ENCODE assay signal across 11 cellular contexts in the genomic region with DNA sequence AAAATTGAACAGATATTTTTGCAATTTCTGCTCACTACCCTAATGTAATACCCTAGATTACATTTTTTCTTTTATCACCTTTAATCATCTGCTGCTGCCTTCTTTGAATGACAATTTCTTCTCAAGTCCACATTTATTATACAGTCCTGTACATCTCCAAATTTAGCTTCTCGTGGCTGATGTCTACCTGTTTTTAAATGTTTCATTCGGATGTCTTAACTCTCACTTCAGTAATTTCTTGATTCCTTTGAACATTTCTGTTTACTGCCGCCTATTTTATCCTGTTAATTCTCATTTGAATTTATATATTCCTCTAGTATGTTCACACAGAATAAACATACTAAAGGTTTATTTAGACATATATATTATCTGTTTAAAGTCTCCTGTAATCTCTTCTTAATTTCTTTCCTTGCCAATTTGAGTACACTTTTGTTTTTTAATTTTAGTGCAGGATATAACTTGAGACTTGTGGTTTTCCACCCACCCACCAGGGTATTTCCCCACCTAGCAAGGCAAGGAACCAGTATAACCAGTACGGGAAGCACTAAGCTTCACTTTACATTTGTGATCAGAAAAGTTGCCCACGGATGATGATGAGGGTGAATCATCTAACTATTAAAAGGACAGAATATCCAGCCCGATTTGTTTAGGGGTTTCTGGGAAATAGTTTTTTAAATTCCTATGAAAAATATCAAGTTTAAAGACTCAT. TPM values are rescaled to one million over a fixed set of nuclear protein-coding genes. Genes with fewer than 3 reads are reported as not detected.
DNase-seq lines count a peak whose midpoint lies in the region; ATAC-seq, FAIRE-seq and TF ChIP-seq lines count a peak whose summit lies in the region.
"Had no signal": no experiment of that assay in that cellular context is flagged by ENCODE, and none has a peak within 500 bp of the region (broad histone marks: within the 10 kb centered on the region; RNA-seq: fewer than 3 reads in every experiment).

No MANE protein-coding gene starts in this region.

- 53 to 57% methylated on average over 6 of the region's 6 CpGs for WGBS in lower leg skin, 2 donors

- H3K27ac Mint-ChIP-seq in MCF 10A (ENCODE audit: low read depth, unreplicated experiment): no peak overlapping the region

- POLR2A ChIA-PET in MCF 10A (lab: Yijun Ruan, JAX): no interaction called here

- H3K4me1 Mint-ChIP-seq in MCF 10A (ENCODE audit: insufficient read depth, unreplicated experiment): no peaks in the 10 kb centered on the region

- H3K9me3 ChIP-seq in SJCRH30 (replicated peaks) (no peaks in the 10 kb centered on the region), upper lobe of right lung (no peaks in the 10 kb centered on the region)

- no peaks in the 10 kb centered on the region for H3K9me3 Mint-ChIP-seq in MCF 10A (ENCODE audit: unreplicated experiment)

- H3K36me3 Mint-ChIP-seq in MCF 10A (ENCODE audit: insufficient read depth, unreplicated experiment): no peaks in the 10 kb centered on the region

- no peak for TF ChIP-seq POLR2A in GM12891 (IDR thresholded peaks at IDR 0.05; ENCODE audit: low read depth, low read length)
- TF ChIP-seq POLR2A in lower leg skin (IDR thresholded peaks at IDR 0.05): no peak

- intact Hi-C loops in MCF 10A (cut with micrococcal nuclease) (no loop called here), upper lobe of right lung (cut with DNase I) (no loop called here), lower leg skin (cut with DNase I; ENCODE audit: low total_unique reads) (no loop called here)

- H3K27me3 ChIP-seq in SJCRH30 (no peaks in the 10 kb centered on the region; the same call in 1 of the 2 replicates), upper lobe of right lung (no peaks in the 10 kb centered on the region)

- no peak overlapping the region for H3K4me3 Mint-ChIP-seq in MCF 10A (ENCODE audit: unreplicated experiment)

- H3K4me3 ChIP-seq in SJCRH30 (no peak overlapping the region), upper lobe of right lung (no peak overlapping the region), lower leg skin (ENCODE audit: low read depth, poor library complexity, severe bottlenecking) (no peak overlapping the region)

- TF ChIP-seq CTCF in MCF 10A (IDR thresholded peaks at IDR 0.05; ENCODE audit: unreplicated experiment) (no peak), upper lobe of right lung (IDR thresholded peaks at IDR 0.05) (no peak), lower leg skin (IDR thresholded peaks at IDR 0.05) (no peak)

- H3K36me3 ChIP-seq in SJCRH30 (no peaks in the 10 kb centered on the region), upper lobe of right lung (no peaks in the 10 kb centered on the region)

- DNase-seq in GM12891 (ENCODE audit: insufficient read length, low spot score): no peak
- peak; percentile 66 to 67 for DNase-seq in activated CD4-positive, alpha-beta T cell treated with anti-CD3 and anti-CD28 coated beads for 4 hours
- peak; percentile 20 for DNase-seq in renal cortical epithelial cell (ENCODE audit: low read depth)
- DNase-seq in MCF 10A (ENCODE audit: unreplicated experiment): no peak
- no peak for DNase-seq in SJCRH30
- DNase-seq in upper lobe of right lung: no peak
- no peak for DNase-seq in lower leg skin (ENCODE audit: low spot score in 2 of 2)

- no peaks in the 10 kb centered on the region for H3K4me1 ChIP-seq in SJCRH30
- no peaks in the 10 kb centered on the region for H3K4me1 ChIP-seq in upper lobe of right lung

- no TSS peak for BruUV-seq in MCF 10A (replicated peaks; lab: Mats Ljungman, UMichigan)

- peak; percentile 70 for ATAC-seq in HG02588 (IDR thresholded peaks at IDR 0.05; ENCODE audit: unreplicated experiment)
- ATAC-seq in upper lobe of right lung: no peak

- H3K27ac ChIP-seq in SJCRH30 (no peak overlapping the region), upper lobe of right lung (no peak overlapping the region)

- CTCF ChIA-PET in MCF 10A (lab: Yijun Ruan, JAX): interaction anchor here (0.6 kb wide), 1 partner anchor 70 kb away, joined by 3 read pairs; no protein-coding TSS in a partner anchor

- peak; percentile 81 for FAIRE-seq in GM12891 (lab: Jason Lieb, UNC)

- no peaks in the 10 kb centered on the region for H3K27me3 Mint-ChIP-seq in MCF 10A (ENCODE audit: insufficient read depth, unreplicated experiment)

TF ChIP-seq in GM12891, 5 proteins besides CTCF, POLR2A, EP300 and RAD21:
- TF ChIP-seq SPI1 (IDR thresholded peaks at IDR 0.05; ENCODE audit: low read depth, low read length) (peak; percentile 34; the same call in 1 of the 2 replicates), TAF1 (IDR thresholded peaks at IDR 0.05; ENCODE audit: low read depth, low read length) (no peak)

RNA-seq across cellular contexts. Expression of a gene that starts 12.7 kb away (rescaled TPM):
- not detected for polyA plus RNA-seq in GM12891 (2012; ENCODE audit: low read depth, missing spikeins)
- total RNA-seq in renal cortical epithelial cell: not detected in 2 replicates
- not detected in 2 replicates for total RNA-seq in MCF 10A (2022)
- not detected in 2 replicates for total RNA-seq in SJCRH30 (2014; rRNA removed; shearing (Covaris generic))
- total RNA-seq in upper lobe of right lung: not detected
- not detected for total RNA-seq in lower leg skin
- total RNA-seq: glomerular endothelial cell, RPMI7951, urinary bladder had no signal
- polyA plus RNA-seq: urinary bladder had no signal

RNA-seq across cellular contexts. Expression of a gene that starts 36.1 kb away (rescaled TPM):
- polyA plus RNA-seq in GM12891 (2012; ENCODE audit: low read depth, missing spikeins): 0.15 TPM
- total RNA-seq in renal cortical epithelial cell (0.30 TPM in 1 of 2 replicates, not detected in the other), MCF 10A (2022) (not detected in 2 replicates), upper lobe of right lung (3.3 TPM), lower leg skin (1 to 10 TPM in 1 of 4 donors, under 1 TPM in 2, not detected in 1; 0.83 to 1.0 (median 0.97) TPM)
- total RNA-seq in SJCRH30 (2014; rRNA removed; shearing (Covaris generic)): not detected in 2 replicates
- total RNA-seq: RPMI7951 had no signal

Comparison
In these comparisons a context has a peak if more than half of its experiments do, and no peak if none do; other contexts are left out.
1. DNase-seq: peak in activated CD4-positive, alpha-beta T cell treated with anti-CD3 and anti-CD28 coated beads for 4 hours (2 of 2) and renal cortical epithelial cell (single experiment); none in GM12891 (single experiment), MCF 10A (single experiment), SJCRH30 (0 of 2), upper lobe of right lung (single experiment) and lower leg skin (0 of 2).